ENCODE assay signal across 7 cellular contexts in genomic region chr21:14281188-14281900, GRCh38.
DNase-seq lines count a peak whose midpoint lies in the region; TF ChIP-seq lines count a peak whose summit lies in the region.
"Not testable (repeated sequence)": the region's sequence is repeated elsewhere in the genome, so short reads cannot be mapped to it uniquely, and the experiment has no call there.

No MANE protein-coding gene starts in this region.

- H3K9me3 Mint-ChIP-seq in Calu3 (ENCODE audit: low read depth, unreplicated experiment); progenitor cell of endocrine pancreas (ENCODE audit: low read depth): not testable (repeated sequence)

- not testable (repeated sequence) for H3K79me1 ChIP-seq in mesendoderm (ENCODE audit: low read length)

- H3K36me3 ChIP-seq in HUES48 (ENCODE audit: control insufficient read depth, insufficient read depth, low read length); NT2/D1 (ENCODE audit: insufficient read depth, insufficient read length, low read length); hepatocyte (replicated peaks; ENCODE audit: insufficient read depth, low read depth); mesendoderm (ENCODE audit: control insufficient read depth, insufficient read depth, low read length): not testable (repeated sequence)

- H4K8ac ChIP-seq in mesendoderm (ENCODE audit: low read depth, low read length): not testable (repeated sequence)

- not testable (repeated sequence) for BruUV-seq in Calu3 (replicated peaks; lab: Mats Ljungman, UMichigan)

- not testable (repeated sequence) for H3K27ac Mint-ChIP-seq in Calu3 (ENCODE audit: unreplicated experiment); progenitor cell of endocrine pancreas

- not testable (repeated sequence) for H3K4ac ChIP-seq in mesendoderm (ENCODE audit: low read depth, low read length)

- peak overlapping the region; percentile 53 for H3K4me3 ChIP-seq in HUES48 (ENCODE audit: low read depth, low read length)
- H3K4me3 ChIP-seq in NT2/D1 (ENCODE audit: insufficient read length, low read depth); hepatocyte; mesendoderm (ENCODE audit: low read length): not testable (repeated sequence)

- H2BK5ac ChIP-seq in mesendoderm (ENCODE audit: low read length): not testable (repeated sequence)

- H2AK5ac ChIP-seq in mesendoderm (ENCODE audit: low read length): not testable (repeated sequence)

- H3K27me3 ChIP-seq in HUES48 (ENCODE audit: control insufficient read depth, insufficient read depth, low read length); NT2/D1 (ENCODE audit: insufficient read depth, insufficient read length); hepatocyte; mesendoderm (ENCODE audit: insufficient read depth, low read length, poor library complexity): not testable (repeated sequence)

- peak overlapping the region; percentile 46; the same call in 1 of the 2 replicates for H3K9ac ChIP-seq in HUES48 (ENCODE audit: low read depth, low read length)
- peak overlapping the region; percentile 47 for H3K9ac ChIP-seq in NT2/D1 (ENCODE audit: insufficient read length, low read depth)
- not testable (repeated sequence) for H3K9ac ChIP-seq in mesendoderm (ENCODE audit: low read length)

- H2AFZ ChIP-seq in hepatocyte: peak overlapping the region; percentile 79

- H3K23ac ChIP-seq in mesendoderm (ENCODE audit: low read length): not testable (repeated sequence)

- DNase-seq in Calu3; hepatocyte (ENCODE audit: low spot score); progenitor cell of endocrine pancreas (ENCODE audit: low spot score, unreplicated experiment): not testable (repeated sequence)
- DNase-seq in NT2/D1 (ENCODE audit: low read depth, low spot score) (peak; percentile 51), islet precursor cell (peak; percentile 65), mesendoderm (peak; percentile 80)

- not testable (repeated sequence) for TF ChIP-seq CTCF in Calu3 (IDR thresholded peaks at IDR 0.05; ENCODE audit: unreplicated experiment); hepatocyte (IDR thresholded peaks at IDR 0.05; ENCODE audit: poor library complexity); progenitor cell of endocrine pancreas (IDR thresholded peaks at IDR 0.05; ENCODE audit: unreplicated experiment)

- H3K79me2 ChIP-seq in hepatocyte; mesendoderm (ENCODE audit: control insufficient read depth, insufficient read depth, low read length): not testable (repeated sequence)

- H2BK15ac ChIP-seq in mesendoderm (replicated peaks; ENCODE audit: low read depth): not testable (repeated sequence)

- peaks cover 29% of the 10 kb centered on the region for H3K4me1 ChIP-seq in HUES48 (ENCODE audit: control insufficient read depth, insufficient read depth, low read length)
- not testable (repeated sequence) for H3K4me1 ChIP-seq in NT2/D1 (ENCODE audit: insufficient read depth, insufficient read length); hepatocyte (ENCODE audit: insufficient read depth); mesendoderm (ENCODE audit: control insufficient read depth, low read depth, low read length)

- H3K18ac ChIP-seq in mesendoderm (ENCODE audit: low read length): not testable (repeated sequence)

- peak overlapping the region; percentile 77 for H3K4me2 ChIP-seq in hepatocyte
- H3K4me2 ChIP-seq in mesendoderm (ENCODE audit: low read length): not testable (repeated sequence)

- H3K9me2 ChIP-seq in hepatocyte (replicated peaks; ENCODE audit: insufficient read depth): not testable (repeated sequence)

- H3K56ac ChIP-seq in mesendoderm (ENCODE audit: low read length): not testable (repeated sequence)

- not testable (repeated sequence) for H3K4me1 Mint-ChIP-seq in Calu3 (ENCODE audit: low read depth, unreplicated experiment)
- H3K4me1 Mint-ChIP-seq in progenitor cell of endocrine pancreas (ENCODE audit: low read depth): peaks cover 12% of the 10 kb centered on the region

- CTCF ChIA-PET in Calu3 (lab: Charles Lee): not testable (repeated sequence)

- H2BK120ac ChIP-seq in mesendoderm (ENCODE audit: low read depth, low read length): not testable (repeated sequence)

- H3K27ac ChIP-seq in HUES48 (ENCODE audit: low read depth, low read length) (peak overlapping the region; percentile 66), hepatocyte (peak overlapping the region; percentile 75)
- not testable (repeated sequence) for H3K27ac ChIP-seq in mesendoderm (ENCODE audit: low read depth, low read length)

- peak overlapping the region; percentile 68 for H3K4me3 Mint-ChIP-seq in Calu3 (ENCODE audit: low read depth, unreplicated experiment)
- H3K4me3 Mint-ChIP-seq in progenitor cell of endocrine pancreas (ENCODE audit: low read depth): peak overlapping the region; percentile 63

- not testable (repeated sequence) for H3K27me3 Mint-ChIP-seq in Calu3 (ENCODE audit: unreplicated experiment); progenitor cell of endocrine pancreas

- not testable (repeated sequence) for H3K9me3 ChIP-seq in HUES48 (ENCODE audit: control insufficient read depth, insufficient read depth, low read length); NT2/D1 (ENCODE audit: insufficient read depth, low read length); hepatocyte (ENCODE audit: low read depth)

- 4% methylated on average over 11 of the region's 11 CpGs for WGBS in hepatocyte (ENCODE audit: low lambda C conversion rate, missing lambda C conversion rate)
- no CpG with 5 or more reads among the region's 11 CpGs for WGBS in mesendoderm (ENCODE audit: extremely low coverage, insufficient coverage, low lambda C conversion rate)

- H3K36me3 Mint-ChIP-seq in Calu3 (ENCODE audit: insufficient read depth, unreplicated experiment); progenitor cell of endocrine pancreas (ENCODE audit: insufficient read depth): not testable (repeated sequence)

- H4K20me1 ChIP-seq in hepatocyte (ENCODE audit: insufficient read depth, poor library complexity, severe bottlenecking): not testable (repeated sequence)

- H4K5ac ChIP-seq in mesendoderm (ENCODE audit: low read length): not testable (repeated sequence)

- intact Hi-C loops in Calu3 (cut with micrococcal nuclease; ENCODE audit: unreplicated experiment): not testable (repeated sequence)
